In genomic region chr1:225652726-225653462, GRCh38 we compare ENCODE assay signal across 8 cellular contexts. TPM values are rescaled to one million over a fixed set of nuclear protein-coding genes. Genes with fewer than 3 reads are reported as not detected.
A peak's percentile ranks its signal among the peaks of the same experiment; 100 is the strongest.
DNase-seq lines count a peak whose midpoint lies in the region; ATAC-seq and TF ChIP-seq lines count a peak whose summit lies in the region.

ENAH (minus strand) TSS chr1:225653123; CDS start chr1:225652690, 433 bp downstream.

- H3K4me3 ChIP-seq in AG09309 (ENCODE audit: control insufficient read depth, low read depth, low read length) = peak within 1 kb of the TSS; percentile 95
- H3K4me3 ChIP-seq in Jurkat, Clone E6-1 (ENCODE audit: low read length) = peak within 1 kb of the TSS; percentile 71
- peak within 1 kb of the TSS; percentile 99 for H3K4me3 ChIP-seq in adipocyte (ENCODE audit: low read length)
- peak within 1 kb of the TSS; percentile 94 for H3K4me3 ChIP-seq in urinary bladder (ENCODE audit: low read depth, low read length)

- H3K4me1 ChIP-seq in adipocyte (ENCODE audit: control insufficient read depth, insufficient read depth, low read length) (peaks cover 52% of the 10 kb centered on the region), urinary bladder (ENCODE audit: insufficient read depth) (no peaks in the 10 kb centered on the region)

- no peak for TF ChIP-seq CTCF in AG09309 (IDR thresholded peaks at IDR 0.05; ENCODE audit: control insufficient read depth, insufficient read depth, low read depth, low read length, missing control alignments)

- intact Hi-C loops in Right ventricle myocardium inferior (cut with DNase I) = loop anchor here (5.0 to 10.0 kb wide), 8 partner anchors 44 to 272 kb away; partner anchors contain the start of gene PYCR2

- H3K36me3 ChIP-seq in adipocyte (ENCODE audit: control insufficient read depth, insufficient read depth, low read length, severe bottlenecking) (no peaks in the 10 kb centered on the region), urinary bladder (ENCODE audit: insufficient read depth) (no peaks in the 10 kb centered on the region)

- peak; percentile 54 for ATAC-seq in GM19324 (IDR thresholded peaks at IDR 0.05; ENCODE audit: low FRiP score, unreplicated experiment)
- ATAC-seq in Right ventricle myocardium inferior = peak; percentile 89

- H3K9ac ChIP-seq in adipocyte (ENCODE audit: low read length) = peak within 1 kb of the TSS; percentile 97

- H3K27ac ChIP-seq in urinary bladder (ENCODE audit: low read depth) = peak within 1 kb of the TSS; percentile 91

- WGBS in urinary bladder = under 1% methylated on average over 81 of the region's 90 CpGs

- DNase-seq in AG09309 (ENCODE audit: low read depth) (peak; percentile 28), RPMI7951 (ENCODE audit: low read depth) (peak; percentile 81), adipocyte (ENCODE audit: low read depth) (peak; percentile 95), Right ventricle myocardium inferior (ENCODE audit: missing footprints) (peak; percentile 87), occipital lobe (lab: John Stamatoyannopoulos, UW) (peak; percentile 79)
- DNase-seq in Jurkat, Clone E6-1 (ENCODE audit: low read depth, low spot score) = peak; percentile 38

- H3K9me3 ChIP-seq in adipocyte (ENCODE audit: control insufficient read depth, low read length) = no peaks in the 10 kb centered on the region

- H3K27me3 ChIP-seq in adipocyte (replicated peaks; ENCODE audit: control insufficient read depth, insufficient read depth, low read length) = no peaks in the 10 kb centered on the region

RNA-seq across cellular contexts. Expression of gene ENAH, which starts in this region (rescaled TPM):
- 17.7 TPM for polyA plus RNA-seq in Jurkat, Clone E6-1 (2012; ENCODE audit: insufficient read depth, insufficient read length)
- 47.5 and 53.3 TPM in 2 replicates for total RNA-seq in RPMI7951 (2014; rRNA removed; shearing (Covaris generic))
- total RNA-seq in Right ventricle myocardium inferior (80.0 TPM), occipital lobe (73.5 TPM), urinary bladder (229 TPM)
- polyA plus RNA-seq in urinary bladder = 58.9 TPM

Comparison
In these comparisons a context has a peak if more than half of its experiments do, and no peak if none do; other contexts are left out.
1. Peak in every context shown above with its lines: DNase-seq, ATAC-seq, H3K4me3 ChIP-seq and H3K27ac ChIP-seq.
2. DNase-seq: peak in every context shown above with its lines; median percentile 95 in adipocyte; 87 in Right ventricle myocardium inferior; 81 in RPMI7951; 79 in occipital lobe; 38 in Jurkat, Clone E6-1; 28 in AG09309.